In genomic region chr11:20387262-20388095, GRCh38 we compare ENCODE assay signal across 8 cellular contexts. TPM values are rescaled to one million over a fixed set of nuclear protein-coding genes. Genes with fewer than 3 reads are reported as not detected.
DNase-seq lines count a peak whose midpoint lies in the region; ATAC-seq, FAIRE-seq and TF ChIP-seq lines count a peak whose summit lies in the region.

PRMT3 (plus strand) TSS chr11:20387716; CDS start chr11:20387747, 31 bp downstream.

- peak in 1 of 2 donors; percentile 58 for TF ChIP-seq CTCF in right atrium auricular region (IDR thresholded peaks at IDR 0.05)

- H3K4me3 ChIP-seq in right atrium auricular region = peak within 1 kb of the TSS; percentile 85 to 88

- intact Hi-C loops in T-helper 2 cell treated with Interferon-gamma antibody and Interleukin-4, amounts not matched to agents 100 ng/mL and 5 ng/mL, for 36 hours (cut with micrococcal nuclease) = loop anchor here (1.0 to 5.0 kb wide), 6 partner anchors 10 to 1145 kb away; partner anchors contain the start of genes E2F8, HTATIP2 and NAV2

- H3K9me3 ChIP-seq in right atrium auricular region = no peaks in the 10 kb centered on the region

- peaks cover 10% of the 10 kb centered on the region for H3K36me3 ChIP-seq in right atrium auricular region

- H3K27ac ChIP-seq in right atrium auricular region = peak within 1 kb of the TSS; percentile 96 to 97

- DNase-seq in NCI-H1930 (lab: John Stamatoyannopoulos, UW) (peak; percentile 93 to 97), anterior cingulate cortex (lab: John Stamatoyannopoulos, UW) (peak; percentile 50 to 97 (median 92)), right atrium auricular region (ENCODE audit: low spot score) (peak; percentile 94), pulmonary artery endothelial cell (ENCODE audit: low read depth, low spot score) (peak; percentile 87), urothelium cell line (ENCODE audit: low spot score) (peak; percentile 97)

- H3K4me1 ChIP-seq in right atrium auricular region = peaks cover 0 to 9% of the 10 kb centered on the region in 2 donors

- no peaks in the 10 kb centered on the region for H3K27me3 ChIP-seq in right atrium auricular region

- peak; percentile 65 for ATAC-seq in GM18508 (IDR thresholded peaks at IDR 0.05; ENCODE audit: insufficient read depth, unreplicated experiment)
- peak; percentile 79 for ATAC-seq in HG02981 (IDR thresholded peaks at IDR 0.05; ENCODE audit: unreplicated experiment)

- FAIRE-seq in urothelium cell line (lab: Jason Lieb, UNC) = peak; percentile 94

RNA-seq across cellular contexts. Expression of gene PRMT3, which starts in this region (rescaled TPM):
- total RNA-seq in T-helper 2 cell treated with Interferon-gamma antibody and Interleukin-4, amounts not matched to agents 100 ng/mL and 5 ng/mL, for 36 hours = 21.5 and 21.6 TPM in 2 replicates
- total RNA-seq in right atrium auricular region = 10 to 100 TPM in 1 of 2 donors, 1 to 10 TPM in 1; 7.9 to 11.9 TPM
- 21.4 and 23.8 TPM in 2 replicates for total RNA-seq in pulmonary artery endothelial cell

Comparison
In these comparisons a context has a peak if more than half of its experiments do, and no peak if none do; other contexts are left out.
1. Peak in every context shown above with its lines: DNase-seq, ATAC-seq, H3K4me3 ChIP-seq and H3K27ac ChIP-seq.